ENCODE assay signal across 8 cellular contexts in the genomic region with DNA sequence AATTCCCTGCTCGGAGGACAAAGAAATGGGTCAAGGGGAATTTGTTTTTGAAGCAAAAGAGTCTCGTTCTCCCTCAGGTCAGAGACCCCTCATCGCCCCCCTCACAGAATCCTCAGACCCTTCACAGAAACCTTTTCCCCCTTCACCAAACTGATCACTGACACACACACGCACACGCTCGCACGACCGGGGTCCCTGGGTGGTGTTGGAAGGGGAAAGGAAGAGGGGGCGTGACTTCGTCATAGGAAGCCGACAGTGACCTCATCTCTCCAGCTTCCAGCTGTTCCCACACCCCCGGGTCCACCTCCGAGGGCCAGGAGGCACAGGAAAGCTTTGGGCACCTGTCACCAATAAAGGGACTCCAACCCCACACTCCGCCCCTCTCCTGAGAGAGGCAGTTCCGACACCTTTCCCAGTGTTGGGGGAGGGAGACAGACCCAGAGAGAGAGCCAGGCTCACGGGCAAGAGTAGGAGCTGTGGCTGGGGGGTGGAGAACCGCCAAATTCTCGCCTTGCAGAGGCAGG.
DNase-seq lines count a peak whose midpoint lies in the region; ATAC-seq lines count a peak whose summit lies in the region.

No MANE protein-coding gene starts in this region.

- ATAC-seq in stimulated activated memory B cell treated with anti-CD40 and anti-IgM and Interleukin-4, amounts not matched to agents 10 μg/mL and 1 μg/mL and 100 μg/mL, for 72 hours: no peak
- ATAC-seq in GM18907 (IDR thresholded peaks at IDR 0.05; ENCODE audit: unreplicated experiment): no peak

- peak overlapping the region; percentile 55 to 66 for H3K4me3 ChIP-seq in muscle layer of duodenum (ENCODE audit: low read depth in 1 of 2, low read length in 2 of 2)

- no peaks in the 10 kb centered on the region for H3K36me3 ChIP-seq in muscle layer of duodenum (ENCODE audit: control insufficient read depth in 1 of 2, insufficient read depth in 2 of 2, low read length in 2 of 2)

- H3K4me3 Mint-ChIP-seq in stimulated activated memory B cell treated with anti-CD40 and anti-IgM and Interleukin-4, amounts not matched to agents 10 μg/mL and 1 μg/mL and 100 μg/mL, for 72 hours: no peak overlapping the region

- no peak overlapping the region for H3K27ac Mint-ChIP-seq in stimulated activated memory B cell treated with anti-CD40 and anti-IgM and Interleukin-4, amounts not matched to agents 10 μg/mL and 1 μg/mL and 100 μg/mL, for 72 hours

- no peaks in the 10 kb centered on the region for H3K36me3 Mint-ChIP-seq in stimulated activated memory B cell treated with anti-CD40 and anti-IgM and Interleukin-4, amounts not matched to agents 10 μg/mL and 1 μg/mL and 100 μg/mL, for 72 hours

- H3K4me1 Mint-ChIP-seq in stimulated activated memory B cell treated with anti-CD40 and anti-IgM and Interleukin-4, amounts not matched to agents 10 μg/mL and 1 μg/mL and 100 μg/mL, for 72 hours: peaks cover 6% of the 10 kb centered on the region

- H3K4me1 ChIP-seq in muscle layer of duodenum (ENCODE audit: control insufficient read depth in 1 of 2, insufficient read depth in 2 of 2, low read length in 2 of 2): peaks cover 0 to 13% of the 10 kb centered on the region in 2 donors

- H3K27ac ChIP-seq in muscle layer of duodenum (ENCODE audit: low read length): no peak overlapping the region

- H3K9me3 ChIP-seq in muscle layer of duodenum (ENCODE audit: control insufficient read depth in 1 of 2, low read length in 2 of 2): no peaks in the 10 kb centered on the region

- peak; percentile 67 for DNase-seq in DMS79 treated with DMSO at 0.1 percent for 48 hours (lab: John Stamatoyannopoulos, UW)
- peak; percentile 17 for DNase-seq in NCI-H2107 (lab: John Stamatoyannopoulos, UW)
- DNase-seq in cerebellar cortex (ENCODE audit: low spot score): peak; percentile 30
- DNase-seq in NCI-H1092 (lab: John Stamatoyannopoulos, UW): no peak
- no peak for DNase-seq in GM19240 (ENCODE audit: insufficient read length, low spot score)

- peaks cover 10% of the 10 kb centered on the region for H3K27me3 Mint-ChIP-seq in stimulated activated memory B cell treated with anti-CD40 and anti-IgM and Interleukin-4, amounts not matched to agents 10 μg/mL and 1 μg/mL and 100 μg/mL, for 72 hours

- peaks cover 19% of the 10 kb centered on the region for H3K27me3 ChIP-seq in muscle layer of duodenum (ENCODE audit: low read depth, low read length)

- H3K9me3 Mint-ChIP-seq in stimulated activated memory B cell treated with anti-CD40 and anti-IgM and Interleukin-4, amounts not matched to agents 10 μg/mL and 1 μg/mL and 100 μg/mL, for 72 hours: no peaks in the 10 kb centered on the region

Comparison
In these comparisons a context has a peak if more than half of its experiments do, and no peak if none do; other contexts are left out.
1. DNase-seq: peak in DMS79 treated with DMSO at 0.1 percent for 48 hours (single experiment), NCI-H2107 (single experiment) and cerebellar cortex (single experiment); none in NCI-H1092 (single experiment) and GM19240 (single experiment).